ENCODE assay signal across 2 cellular contexts in the genomic region with DNA sequence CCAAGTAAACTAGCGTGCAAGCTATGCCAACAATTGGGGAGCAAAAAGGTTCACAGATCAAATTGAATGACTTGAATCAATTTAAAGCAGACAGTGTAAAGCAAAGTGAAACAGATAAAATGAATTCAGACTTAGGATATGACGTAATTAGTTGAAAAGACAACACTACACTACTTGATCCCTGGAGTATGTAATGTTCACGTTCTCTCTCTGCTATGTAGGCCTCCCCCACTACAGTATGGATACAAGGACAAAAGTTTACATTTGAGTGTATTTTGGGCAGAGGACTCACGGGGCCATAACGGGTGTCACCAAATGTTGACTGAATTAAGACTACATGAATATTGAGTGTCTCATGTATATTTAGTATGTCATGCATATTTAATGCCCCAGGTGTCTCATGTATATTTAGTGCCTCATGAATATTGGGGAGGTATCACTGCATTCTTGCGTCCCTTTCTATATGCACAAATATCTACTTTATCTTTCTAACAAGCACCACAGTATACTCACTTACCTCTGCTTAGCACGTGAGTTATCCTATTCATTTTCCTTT.
TF ChIP-seq lines count a peak whose summit lies in the region.

No MANE protein-coding gene starts in this region.

TF ChIP-seq in SK-N-SH, 30 proteins besides CTCF, POLR2A, EP300 and RAD21 (continued from another document):
- TF ChIP-seq, protein P1, sequence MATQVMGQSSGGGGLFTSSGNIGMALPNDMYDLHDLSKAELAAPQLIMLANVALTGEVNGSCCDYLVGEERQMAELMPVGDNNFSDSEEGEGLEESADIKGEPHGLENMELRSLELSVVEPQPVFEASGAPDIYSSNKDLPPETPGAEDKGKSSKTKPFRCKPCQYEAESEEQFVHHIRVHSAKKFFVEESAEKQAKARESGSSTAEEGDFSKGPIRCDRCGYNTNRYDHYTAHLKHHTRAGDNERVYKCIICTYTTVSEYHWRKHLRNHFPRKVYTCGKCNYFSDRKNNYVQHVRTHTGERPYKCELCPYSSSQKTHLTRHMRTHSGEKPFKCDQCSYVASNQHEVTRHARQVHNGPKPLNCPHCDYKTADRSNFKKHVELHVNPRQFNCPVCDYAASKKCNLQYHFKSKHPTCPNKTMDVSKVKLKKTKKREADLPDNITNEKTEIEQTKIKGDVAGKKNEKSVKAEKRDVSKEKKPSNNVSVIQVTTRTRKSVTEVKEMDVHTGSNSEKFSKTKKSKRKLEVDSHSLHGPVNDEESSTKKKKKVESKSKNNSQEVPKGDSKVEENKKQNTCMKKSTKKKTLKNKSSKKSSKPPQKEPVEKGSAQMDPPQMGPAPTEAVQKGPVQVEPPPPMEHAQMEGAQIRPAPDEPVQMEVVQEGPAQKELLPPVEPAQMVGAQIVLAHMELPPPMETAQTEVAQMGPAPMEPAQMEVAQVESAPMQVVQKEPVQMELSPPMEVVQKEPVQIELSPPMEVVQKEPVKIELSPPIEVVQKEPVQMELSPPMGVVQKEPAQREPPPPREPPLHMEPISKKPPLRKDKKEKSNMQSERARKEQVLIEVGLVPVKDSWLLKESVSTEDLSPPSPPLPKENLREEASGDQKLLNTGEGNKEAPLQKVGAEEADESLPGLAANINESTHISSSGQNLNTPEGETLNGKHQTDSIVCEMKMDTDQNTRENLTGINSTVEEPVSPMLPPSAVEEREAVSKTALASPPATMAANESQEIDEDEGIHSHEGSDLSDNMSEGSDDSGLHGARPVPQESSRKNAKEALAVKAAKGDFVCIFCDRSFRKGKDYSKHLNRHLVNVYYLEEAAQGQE (IDR thresholded peaks at IDR 0.05; ENCODE audit: low read depth, low read length): no peak
- no peak for TF ChIP-seq GATA2 (CRISPR knock-in tag; IDR thresholded peaks at IDR 0.05)
- TF ChIP-seq MXI1 (IDR thresholded peaks at IDR 0.05; ENCODE audit: low read depth, low read length): no peak
- TF ChIP-seq TCF12 (IDR thresholded peaks at IDR 0.05): no peak
- TF ChIP-seq RXRA (IDR thresholded peaks at IDR 0.05; ENCODE audit: borderline replicate concordance, low read depth): no peak
- TF ChIP-seq MEF2A (IDR thresholded peaks at IDR 0.05; ENCODE audit: borderline replicate concordance, low read depth): no peak
- no peak for TF ChIP-seq FOSL2 (IDR thresholded peaks at IDR 0.05; ENCODE audit: borderline replicate concordance, low read depth)
- TF ChIP-seq NRF1 (IDR thresholded peaks at IDR 0.05; ENCODE audit: low read depth, low read length): no peak
- no peak for TF ChIP-seq RFX5 (IDR thresholded peaks at IDR 0.05; ENCODE audit: low read length)
- TF ChIP-seq TEAD4 (IDR thresholded peaks at IDR 0.05; ENCODE audit: borderline replicate concordance, insufficient read depth): no peak
- TF ChIP-seq, protein P2, sequence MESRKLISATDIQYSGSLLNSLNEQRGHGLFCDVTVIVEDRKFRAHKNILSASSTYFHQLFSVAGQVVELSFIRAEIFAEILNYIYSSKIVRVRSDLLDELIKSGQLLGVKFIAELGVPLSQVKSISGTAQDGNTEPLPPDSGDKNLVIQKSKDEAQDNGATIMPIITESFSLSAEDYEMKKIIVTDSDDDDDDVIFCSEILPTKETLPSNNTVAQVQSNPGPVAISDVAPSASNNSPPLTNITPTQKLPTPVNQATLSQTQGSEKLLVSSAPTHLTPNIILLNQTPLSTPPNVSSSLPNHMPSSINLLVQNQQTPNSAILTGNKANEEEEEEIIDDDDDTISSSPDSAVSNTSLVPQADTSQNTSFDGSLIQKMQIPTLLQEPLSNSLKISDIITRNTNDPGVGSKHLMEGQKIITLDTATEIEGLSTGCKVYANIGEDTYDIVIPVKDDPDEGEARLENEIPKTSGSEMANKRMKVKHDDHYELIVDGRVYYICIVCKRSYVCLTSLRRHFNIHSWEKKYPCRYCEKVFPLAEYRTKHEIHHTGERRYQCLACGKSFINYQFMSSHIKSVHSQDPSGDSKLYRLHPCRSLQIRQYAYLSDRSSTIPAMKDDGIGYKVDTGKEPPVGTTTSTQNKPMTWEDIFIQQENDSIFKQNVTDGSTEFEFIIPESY (IDR thresholded peaks at IDR 0.05; ENCODE audit: borderline replicate concordance, low read depth): no peak
- TF ChIP-seq SIN3A (IDR thresholded peaks at IDR 0.05; ENCODE audit: borderline replicate concordance, low read depth, low read length): no peak
- TF ChIP-seq NFIC (IDR thresholded peaks at IDR 0.05; ENCODE audit: borderline replicate concordance): no peak
- TF ChIP-seq POLR2AphosphoS5 (IDR thresholded peaks at IDR 0.05; ENCODE audit: low read depth, low read length): no peak

TF ChIP-seq in SK-N-SH treated with all-trans-retinoic acid at 6 μM for 48 hours, 23 proteins besides CTCF, POLR2A, EP300 and RAD21 (continued from another document):
- TF ChIP-seq, protein P3, sequence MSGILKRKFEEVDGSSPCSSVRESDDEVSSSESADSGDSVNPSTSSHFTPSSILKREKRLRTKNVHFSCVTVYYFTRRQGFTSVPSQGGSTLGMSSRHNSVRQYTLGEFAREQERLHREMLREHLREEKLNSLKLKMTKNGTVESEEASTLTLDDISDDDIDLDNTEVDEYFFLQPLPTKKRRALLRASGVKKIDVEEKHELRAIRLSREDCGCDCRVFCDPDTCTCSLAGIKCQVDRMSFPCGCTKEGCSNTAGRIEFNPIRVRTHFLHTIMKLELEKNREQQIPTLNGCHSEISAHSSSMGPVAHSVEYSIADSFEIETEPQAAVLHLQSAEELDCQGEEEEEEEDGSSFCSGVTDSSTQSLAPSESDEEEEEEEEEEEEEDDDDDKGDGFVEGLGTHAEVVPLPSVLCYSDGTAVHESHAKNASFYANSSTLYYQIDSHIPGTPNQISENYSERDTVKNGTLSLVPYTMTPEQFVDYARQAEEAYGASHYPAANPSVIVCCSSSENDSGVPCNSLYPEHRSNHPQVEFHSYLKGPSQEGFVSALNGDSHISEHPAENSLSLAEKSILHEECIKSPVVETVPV (CRISPR knock-in tag; IDR thresholded peaks at IDR 0.05): no peak
- TF ChIP-seq, protein P4, sequence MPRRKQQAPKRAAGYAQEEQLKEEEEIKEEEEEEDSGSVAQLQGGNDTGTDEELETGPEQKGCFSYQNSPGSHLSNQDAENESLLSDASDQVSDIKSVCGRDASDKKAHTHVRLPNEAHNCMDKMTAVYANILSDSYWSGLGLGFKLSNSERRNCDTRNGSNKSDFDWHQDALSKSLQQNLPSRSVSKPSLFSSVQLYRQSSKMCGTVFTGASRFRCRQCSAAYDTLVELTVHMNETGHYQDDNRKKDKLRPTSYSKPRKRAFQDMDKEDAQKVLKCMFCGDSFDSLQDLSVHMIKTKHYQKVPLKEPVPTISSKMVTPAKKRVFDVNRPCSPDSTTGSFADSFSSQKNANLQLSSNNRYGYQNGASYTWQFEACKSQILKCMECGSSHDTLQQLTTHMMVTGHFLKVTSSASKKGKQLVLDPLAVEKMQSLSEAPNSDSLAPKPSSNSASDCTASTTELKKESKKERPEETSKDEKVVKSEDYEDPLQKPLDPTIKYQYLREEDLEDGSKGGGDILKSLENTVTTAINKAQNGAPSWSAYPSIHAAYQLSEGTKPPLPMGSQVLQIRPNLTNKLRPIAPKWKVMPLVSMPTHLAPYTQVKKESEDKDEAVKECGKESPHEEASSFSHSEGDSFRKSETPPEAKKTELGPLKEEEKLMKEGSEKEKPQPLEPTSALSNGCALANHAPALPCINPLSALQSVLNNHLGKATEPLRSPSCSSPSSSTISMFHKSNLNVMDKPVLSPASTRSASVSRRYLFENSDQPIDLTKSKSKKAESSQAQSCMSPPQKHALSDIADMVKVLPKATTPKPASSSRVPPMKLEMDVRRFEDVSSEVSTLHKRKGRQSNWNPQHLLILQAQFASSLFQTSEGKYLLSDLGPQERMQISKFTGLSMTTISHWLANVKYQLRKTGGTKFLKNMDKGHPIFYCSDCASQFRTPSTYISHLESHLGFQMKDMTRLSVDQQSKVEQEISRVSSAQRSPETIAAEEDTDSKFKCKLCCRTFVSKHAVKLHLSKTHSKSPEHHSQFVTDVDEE (CRISPR knock-in tag; IDR thresholded peaks at IDR 0.05): no peak
- TF ChIP-seq, protein P5, sequence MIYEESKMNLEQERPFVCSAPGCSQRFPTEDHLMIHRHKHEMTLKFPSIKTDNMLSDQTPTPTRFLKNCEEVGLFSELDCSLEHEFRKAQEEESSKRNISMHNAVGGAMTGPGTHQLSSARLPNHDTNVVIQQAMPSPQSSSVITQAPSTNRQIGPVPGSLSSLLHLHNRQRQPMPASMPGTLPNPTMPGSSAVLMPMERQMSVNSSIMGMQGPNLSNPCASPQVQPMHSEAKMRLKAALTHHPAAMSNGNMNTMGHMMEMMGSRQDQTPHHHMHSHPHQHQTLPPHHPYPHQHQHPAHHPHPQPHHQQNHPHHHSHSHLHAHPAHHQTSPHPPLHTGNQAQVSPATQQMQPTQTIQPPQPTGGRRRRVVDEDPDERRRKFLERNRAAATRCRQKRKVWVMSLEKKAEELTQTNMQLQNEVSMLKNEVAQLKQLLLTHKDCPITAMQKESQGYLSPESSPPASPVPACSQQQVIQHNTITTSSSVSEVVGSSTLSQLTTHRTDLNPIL (CRISPR knock-in tag; IDR thresholded peaks at IDR 0.05; ENCODE audit: low read depth): no peak
- TF ChIP-seq TCF4 (CRISPR knock-in tag; IDR thresholded peaks at IDR 0.05; ENCODE audit: borderline replicate concordance) (no peak), PPARA (CRISPR knock-in tag; IDR thresholded peaks at IDR 0.05; ENCODE audit: borderline replicate concordance) (no peak), ZC3H10 (CRISPR knock-in tag; IDR thresholded peaks at IDR 0.05) (no peak), BACH2 (CRISPR knock-in tag; IDR thresholded peaks at IDR 0.05; ENCODE audit: borderline replicate concordance) (no peak), TOX (CRISPR knock-in tag; IDR thresholded peaks at IDR 0.05; ENCODE audit: borderline replicate concordance) (no peak), SNAI2 (CRISPR knock-in tag; IDR thresholded peaks at IDR 0.05) (no peak), ARNTL (CRISPR knock-in tag; IDR thresholded peaks at IDR 0.05; ENCODE audit: borderline replicate concordance, low read depth) (no peak)
- TF ChIP-seq, protein P6, sequence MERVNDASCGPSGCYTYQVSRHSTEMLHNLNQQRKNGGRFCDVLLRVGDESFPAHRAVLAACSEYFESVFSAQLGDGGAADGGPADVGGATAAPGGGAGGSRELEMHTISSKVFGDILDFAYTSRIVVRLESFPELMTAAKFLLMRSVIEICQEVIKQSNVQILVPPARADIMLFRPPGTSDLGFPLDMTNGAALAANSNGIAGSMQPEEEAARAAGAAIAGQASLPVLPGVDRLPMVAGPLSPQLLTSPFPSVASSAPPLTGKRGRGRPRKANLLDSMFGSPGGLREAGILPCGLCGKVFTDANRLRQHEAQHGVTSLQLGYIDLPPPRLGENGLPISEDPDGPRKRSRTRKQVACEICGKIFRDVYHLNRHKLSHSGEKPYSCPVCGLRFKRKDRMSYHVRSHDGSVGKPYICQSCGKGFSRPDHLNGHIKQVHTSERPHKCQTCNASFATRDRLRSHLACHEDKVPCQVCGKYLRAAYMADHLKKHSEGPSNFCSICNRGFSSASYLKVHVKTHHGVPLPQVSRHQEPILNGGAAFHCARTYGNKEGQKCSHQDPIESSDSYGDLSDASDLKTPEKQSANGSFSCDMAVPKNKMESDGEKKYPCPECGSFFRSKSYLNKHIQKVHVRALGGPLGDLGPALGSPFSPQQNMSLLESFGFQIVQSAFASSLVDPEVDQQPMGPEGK (CRISPR knock-in tag; IDR thresholded peaks at IDR 0.05; ENCODE audit: borderline replicate concordance): no peak
